In the genomic region with DNA sequence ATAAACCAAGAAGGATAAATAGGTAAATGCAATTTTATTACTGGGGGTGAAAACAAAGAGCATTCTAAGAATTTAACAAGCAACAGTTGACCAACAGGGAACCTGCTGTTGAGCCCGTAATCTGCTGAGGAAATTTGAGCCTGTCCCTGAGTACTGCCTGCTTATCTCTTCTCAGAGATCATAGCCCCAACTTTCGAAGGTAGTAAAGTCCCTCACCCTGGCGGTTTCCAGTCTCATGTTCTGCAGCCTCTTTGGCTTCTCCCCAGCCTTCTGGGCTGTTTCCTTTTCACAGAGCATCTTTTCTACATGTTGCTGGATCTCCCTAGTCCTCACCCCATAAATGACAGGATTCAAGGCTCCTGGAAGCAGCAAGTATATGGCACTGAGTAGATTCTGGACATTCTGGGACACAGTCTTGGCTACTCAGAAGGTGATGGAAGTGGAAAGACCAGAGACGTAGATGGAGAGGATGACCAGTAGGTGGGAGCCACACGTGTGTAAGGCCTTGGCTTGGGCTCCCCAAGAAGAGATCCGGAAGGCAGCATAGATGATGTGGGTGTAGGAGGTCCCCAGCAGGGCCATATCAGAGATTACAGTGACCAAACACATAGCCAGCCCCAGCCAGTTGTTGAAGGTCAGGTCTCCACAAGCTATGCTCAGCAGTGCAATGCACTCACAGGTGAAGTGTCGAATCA, we compare ENCODE assay signal across 24 cellular contexts.
"Had no signal": no experiment of that assay in that cellular context is flagged by ENCODE, and none has a peak within 500 bp of the region (broad histone marks: within the 10 kb centered on the region; RNA-seq: fewer than 3 reads in every experiment).

No MANE protein-coding gene starts in this region.

- H3K9me3 ChIP-seq: esophagus squamous epithelium, left lung, prostate gland, sigmoid colon, suprapubic skin, tibial artery, upper lobe of right lung had no signal

- DNase-seq: activated B cell treated with CpG ODN at 0.5 μM for 24 hours; activated CD4-positive, alpha-beta T cell treated with anti-CD3 and anti-CD28 coated beads, Interleukin-2, amount 50 U/mL, for 1 hour; activated CD8-positive, alpha-beta T cell treated with anti-CD3 and anti-CD28 coated beads for 36 hours; activated T-cell treated with anti-CD3 and anti-CD28 coated beads, Interleukin-2, amount 50 U/mL, for 4 hours; anterior cingulate cortex; dermis blood vessel endothelial cell; effector CD4-positive, alpha-beta T cell; esophagus squamous epithelium; foreskin melanocyte; heart right ventricle; left lung; mesendoderm; ovary; retina; sigmoid colon; small intestine; stimulated activated naive CD4-positive, alpha-beta T cell; T-cell; T-helper 9 cell; tibial artery; upper lobe of right lung had no signal

- H3K27ac ChIP-seq: esophagus squamous epithelium, heart right ventricle, left lung, ovary, prostate gland, sigmoid colon, suprapubic skin, tibial artery, upper lobe of right lung had no signal

- H3K27me3 ChIP-seq: esophagus squamous epithelium, heart right ventricle, left lung, ovary, sigmoid colon, suprapubic skin, tibial artery, upper lobe of right lung had no signal

- H3K4me3 ChIP-seq: esophagus squamous epithelium, heart right ventricle, left lung, lung, ovary, prostate gland, sigmoid colon, suprapubic skin, tibial artery, upper lobe of right lung had no signal

- H3K36me3 ChIP-seq: ovary, prostate gland, suprapubic skin had no signal

- ATAC-seq: activated CD8-positive, alpha-beta T cell treated with anti-CD3 and anti-CD28 coated beads for 36 hours; activated T-cell treated with anti-CD3 and anti-CD28 coated beads, Interleukin-2, amount 50 U/mL, for 4 hours; left lung; T-cell; upper lobe of right lung had no signal

- H3K4me1 ChIP-seq: esophagus squamous epithelium, heart right ventricle, left lung, prostate gland, sigmoid colon, suprapubic skin, tibial artery, upper lobe of right lung had no signal
